ENCODE assay signal across 8 cellular contexts in the genomic region with DNA sequence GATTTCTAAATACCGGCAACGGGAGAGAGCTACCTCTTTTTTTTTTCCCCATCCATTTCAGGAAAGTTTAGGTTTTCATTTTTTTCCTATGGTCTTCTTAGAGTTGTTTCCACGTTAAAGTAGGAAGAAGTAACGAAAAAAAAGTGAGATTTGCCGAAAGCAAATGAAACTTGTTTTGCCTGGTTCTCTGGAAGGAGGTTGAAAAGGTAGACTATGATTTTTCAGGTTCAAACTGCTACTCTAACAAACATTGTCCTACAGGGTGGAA. TPM values are rescaled to one million over a fixed set of nuclear protein-coding genes. Genes with fewer than 3 reads are reported as not detected.
A peak's percentile ranks its signal among the peaks of the same experiment; 100 is the strongest.
DNase-seq lines count a peak whose midpoint lies in the region; ATAC-seq and TF ChIP-seq lines count a peak whose summit lies in the region.

No MANE protein-coding gene starts in this region.

- no peaks in the 10 kb centered on the region for H3K9me3 Mint-ChIP-seq in MCF 10A (ENCODE audit: unreplicated experiment)

- H3K27me3 ChIP-seq in heart left ventricle (no peaks in the 10 kb centered on the region), muscle layer of colon (ENCODE audit: control insufficient read depth in 1 of 2, insufficient read depth in 2 of 2, low read length in 2 of 2) (no peaks in the 10 kb centered on the region), vagina (no peaks in the 10 kb centered on the region)

- ATAC-seq in heart left ventricle (no peak), GM21786 (IDR thresholded peaks at IDR 0.05; ENCODE audit: unreplicated experiment) (no peak)

- POLR2A ChIA-PET in MCF 10A (lab: Yijun Ruan, JAX) = interaction anchor here (0.7 to 19.2 kb wide), 13 partner anchors 11 to 516 kb away, joined by 3 to 1025 read pairs (median 118); partner anchors contain the start of gene CHD2

- H3K4me3 ChIP-seq in heart left ventricle (peak overlapping the region in 10 of 12 donors; percentile 39 to 64 (median 52)), muscle layer of colon (ENCODE audit: low read depth in 1 of 2, low read length in 2 of 2) (peak overlapping the region in 1 of 2 donors; percentile 62), vagina (peak overlapping the region; percentile 43 to 80)

- H3K4me1 ChIP-seq in heart left ventricle = peaks cover 0 to 43% (median 28%) of the 10 kb centered on the region in 12 donors
- peaks cover 17% of the 10 kb centered on the region for H3K4me1 ChIP-seq in muscle layer of colon (ENCODE audit: insufficient read depth, low read length)
- peaks cover 23% of the 10 kb centered on the region for H3K4me1 ChIP-seq in vagina

- CTCF ChIA-PET in MCF 10A (lab: Yijun Ruan, JAX) = interaction anchor here (1.0 to 2.3 kb wide), 9 partner anchors 9 to 84 kb away, joined by 3 to 13 read pairs (median 5); no protein-coding TSS in a partner anchor

- H3K4me1 Mint-ChIP-seq in MCF 10A (ENCODE audit: insufficient read depth, unreplicated experiment) = peaks cover 25% of the 10 kb centered on the region

- peak overlapping the region; percentile 74 to 100 (median 92) for H3K27ac ChIP-seq in heart left ventricle
- H3K27ac ChIP-seq in muscle layer of colon (ENCODE audit: low read depth, low read length) = peak overlapping the region; percentile 72
- peak overlapping the region; percentile 96 for H3K27ac ChIP-seq in vagina

- no peaks in the 10 kb centered on the region for H3K27me3 Mint-ChIP-seq in MCF 10A (ENCODE audit: insufficient read depth, unreplicated experiment)

- WGBS in heart left ventricle, 4 donors = 25 to 45% (median 37%) methylated on average over 5 of the region's 5 CpGs

- BruUV-seq in MCF 10A (replicated peaks; lab: Mats Ljungman, UMichigan) = no TSS peak

- peak overlapping the region; percentile 98 for H3K27ac Mint-ChIP-seq in MCF 10A (ENCODE audit: low read depth, unreplicated experiment)

- peaks cover 0 to 11% (median 9%) of the 10 kb centered on the region in 9 donors for H3K36me3 ChIP-seq in heart left ventricle
- H3K36me3 ChIP-seq in muscle layer of colon (ENCODE audit: insufficient read depth, low read length) = peaks cover 8% of the 10 kb centered on the region
- peaks cover 0 to 7% of the 10 kb centered on the region in 2 donors for H3K36me3 ChIP-seq in vagina

- H3K9me3 ChIP-seq in heart left ventricle (no peaks in the 10 kb centered on the region), muscle layer of colon (ENCODE audit: low read length) (no peaks in the 10 kb centered on the region), vagina (no peaks in the 10 kb centered on the region)

- DNase-seq in heart left ventricle (no peak), cardiac septum (ENCODE audit: low spot score) (no peak), MCF 10A (ENCODE audit: unreplicated experiment) (no peak), vagina (ENCODE audit: extremely low spot score in 2 of 2) (no peak), iPS-NIHi7 (ENCODE audit: extremely low spot score) (no peak), HT-29 (ENCODE audit: low spot score) (no peak)

- TF ChIP-seq POLR2A in heart left ventricle (IDR thresholded peaks at IDR 0.05) = no peak
- no peak for TF ChIP-seq POLR2A in vagina (IDR thresholded peaks at IDR 0.05)

- H3K9ac ChIP-seq in muscle layer of colon (ENCODE audit: low read length) = peak overlapping the region; percentile 55

- TF ChIP-seq CTCF in heart left ventricle (IDR thresholded peaks at IDR 0.05) = no peak
- no peak for TF ChIP-seq CTCF in MCF 10A (IDR thresholded peaks at IDR 0.05; ENCODE audit: unreplicated experiment)
- no peak for TF ChIP-seq CTCF in vagina (IDR thresholded peaks at IDR 0.05)

- H3K36me3 Mint-ChIP-seq in MCF 10A (ENCODE audit: insufficient read depth, unreplicated experiment) = peaks cover 42% of the 10 kb centered on the region

- intact Hi-C loops in heart left ventricle (cut with DNase I) (loop anchor here in 7 of 10 donors (2.0 to 5.0 kb wide), 5 partner anchors 36 to 69 kb away; no protein-coding TSS in a partner anchor), cardiac septum (cut with DNase I) (loop anchor here (5.0 kb wide), 1 partner anchor 36 kb away; no protein-coding TSS in a partner anchor), MCF 10A (cut with micrococcal nuclease) (no loop called here), vagina (cut with DNase I) (no loop called here)

- peak overlapping the region; percentile 87 for H3K4me3 Mint-ChIP-seq in MCF 10A (ENCODE audit: unreplicated experiment)

RNA-seq across cellular contexts. Expression of gene CHD2, which starts 18.6 kb away (rescaled TPM):
- total RNA-seq in heart left ventricle (10 to 100 TPM; 28.3 to 76.8 (median 46.4) TPM), cardiac septum (59.5 TPM), MCF 10A (2022) (129 and 148 TPM in 2 replicates), vagina (100 TPM)
- 10 to 100 TPM; 23.1 to 28.7 TPM for polyA plus RNA-seq in heart left ventricle
- total RNA-seq in HT-29 (2014; rRNA removed; shearing (Covaris generic)) = 55.1 and 74.0 TPM in 2 replicates

Comparison
In these comparisons a context has a peak if more than half of its experiments do, and no peak if none do; other contexts are left out.
1. intact Hi-C loops: an anchor here in heart left ventricle (2.0 to 5.0 kb wide) and cardiac septum (5.0 kb wide); none called in MCF 10A and vagina.